In the genomic region with DNA sequence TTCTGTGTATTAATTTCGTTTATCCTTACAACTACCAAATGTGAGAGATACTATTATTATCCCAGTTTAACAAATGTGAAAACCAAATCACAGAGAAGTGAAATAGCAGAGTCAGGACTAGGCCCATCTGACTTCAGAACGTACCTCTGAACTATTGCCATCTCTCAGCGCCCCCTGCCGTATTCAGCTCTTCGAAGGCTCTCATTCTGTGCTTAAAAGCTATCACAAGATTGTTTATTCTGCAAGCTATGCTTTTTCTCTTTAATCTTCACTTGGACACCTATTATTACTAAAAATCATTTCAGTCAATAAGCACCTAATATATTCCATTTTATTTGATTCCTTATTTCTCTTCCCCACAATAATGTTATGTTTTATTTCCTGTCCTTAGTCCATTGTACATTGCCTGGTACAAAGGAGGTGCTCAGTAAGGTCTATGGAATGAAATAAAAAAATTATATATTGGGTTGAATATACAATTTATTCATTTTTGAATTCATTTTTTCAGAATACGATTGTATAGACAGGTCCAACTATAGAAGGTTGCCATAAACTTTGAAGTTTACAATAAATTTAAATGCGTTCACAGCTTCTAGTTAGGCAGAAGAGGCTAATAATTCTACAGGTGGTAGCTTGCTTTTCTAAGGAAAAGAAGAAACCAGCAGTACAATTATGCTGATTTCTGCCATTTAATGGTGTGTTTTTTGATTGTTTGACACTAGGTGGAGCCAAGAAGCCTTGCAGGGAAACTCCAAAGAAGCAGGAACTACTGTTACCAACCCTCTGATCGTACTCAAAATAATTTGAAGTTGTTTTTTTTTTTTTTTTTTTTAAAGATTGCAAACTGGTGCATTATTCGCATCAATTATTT, we compare ENCODE assay signal across 8 cellular contexts.
DNase-seq lines count a peak whose midpoint lies in the region; ATAC-seq, FAIRE-seq and TF ChIP-seq lines count a peak whose summit lies in the region.

No MANE protein-coding gene starts in this region.

- intact Hi-C loops in left lung (cut with DNase I), result no loop called here

- H3K9me3 Mint-ChIP-seq in brain, result peaks cover 0 to 6% (median 0%) of the 10 kb centered on the region in 5 experiments

- POLR2A ChIA-PET in AG04449 (lab: Yijun Ruan, JAX), result interaction anchor here (1.4 kb wide), 1 partner anchor 236 kb away, joined by 4 read pairs; a partner anchor contains a TSS

- H3K36me3 Mint-ChIP-seq in brain, result no peaks in the 10 kb centered on the region

- H3K4me1 Mint-ChIP-seq in brain, result no peaks in the 10 kb centered on the region

- peaks cover 0 to 7% of the 10 kb centered on the region in 2 donors for H3K4me1 ChIP-seq in left lung

- CTCF ChIA-PET in AG04449 (lab: Yijun Ruan, JAX), result interaction anchor here (0.6 to 7.6 kb wide), 57 partner anchors 9 to 915 kb away, joined by 3 to 197 read pairs (median 4); a partner anchor contains a TSS

- ATAC-seq in HG03196 (IDR thresholded peaks at IDR 0.05; ENCODE audit: unreplicated experiment), result peak; percentile 39
- ATAC-seq in left lung, result peak; percentile 91
- ATAC-seq in GM18517 (IDR thresholded peaks at IDR 0.05; ENCODE audit: unreplicated experiment), result no peak

- no peaks in the 10 kb centered on the region for H3K36me3 ChIP-seq in left lung

- DNase-seq in AG04449 (ENCODE audit: low read depth, low spot score) (no peak), GF-D8 (lab: John Stamatoyannopoulos, UW) (peak; percentile 31), NCI-H748 treated with DMSO at 0.1 percent for 48 hours (lab: John Stamatoyannopoulos, UW) (peak; percentile 45), left lung (no peak), urothelium cell line (ENCODE audit: low spot score) (peak; percentile 21)

- no peaks in the 10 kb centered on the region for H3K27me3 Mint-ChIP-seq in brain

- no peak overlapping the region for H3K27ac ChIP-seq in left lung

- peaks cover 0 to 10% of the 10 kb centered on the region in 2 donors for H3K27me3 ChIP-seq in left lung

- no peak overlapping the region for H3K4me3 ChIP-seq in AG04449 (ENCODE audit: low read depth, low read length)
- H3K4me3 ChIP-seq in left lung, result no peak overlapping the region

- peak; percentile 57 for TF ChIP-seq CTCF in AG04449 (IDR thresholded peaks at IDR 0.05; ENCODE audit: insufficient read depth, low read length, missing control alignments)
- peak; percentile 50 to 72 for TF ChIP-seq CTCF in brain (conservative IDR thresholded peaks at IDR 0.05)
- TF ChIP-seq CTCF in left lung (IDR thresholded peaks at IDR 0.05), result peak; percentile 25 to 27

- H3K4me3 Mint-ChIP-seq in brain, result no peak overlapping the region

- no peak for FAIRE-seq in urothelium cell line (lab: Jason Lieb, UNC)

- H3K27ac Mint-ChIP-seq in brain, result no peak overlapping the region

- H3K9me3 ChIP-seq in left lung, result no peaks in the 10 kb centered on the region

Comparison
In these comparisons a context has a peak if more than half of its experiments do, and no peak if none do; other contexts are left out.
1. DNase-seq: peak in GF-D8 (single experiment), NCI-H748 treated with DMSO at 0.1 percent for 48 hours (single experiment) and urothelium cell line (single experiment); none in AG04449 (single experiment) and left lung (0 of 2).
2. Peak in every context shown above with its lines, with median percentiles within 50 percentile points of each other: CTCF ChIP-seq.